In the genomic region with DNA sequence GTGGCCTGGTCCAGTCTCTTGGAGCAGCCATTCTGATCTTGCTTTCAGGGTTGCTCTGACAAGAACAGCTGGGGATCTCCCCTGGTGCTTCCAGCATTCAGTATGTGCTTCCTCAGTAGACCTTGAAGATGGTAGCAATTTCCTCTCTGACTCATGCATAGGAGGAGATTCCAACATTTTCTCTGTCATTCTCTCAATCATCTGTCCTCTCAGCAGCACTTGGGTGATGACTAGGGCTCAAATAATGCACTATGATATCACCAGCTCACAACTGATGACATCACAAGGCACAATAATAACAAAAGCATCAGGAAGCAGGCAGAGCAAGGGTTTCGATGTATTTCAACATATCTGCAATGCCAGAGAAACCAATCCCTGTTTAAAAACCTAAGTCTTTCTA, we compare ENCODE assay signal across 9 cellular contexts. TPM values are rescaled to one million over a fixed set of nuclear protein-coding genes. Genes with fewer than 3 reads are reported as not detected.
DNase-seq lines count a peak whose midpoint lies in the region; ATAC-seq and TF ChIP-seq lines count a peak whose summit lies in the region.
"Had no signal": no experiment of that assay in that cellular context is flagged by ENCODE, and none has a peak within 500 bp of the region (broad histone marks: within the 10 kb centered on the region; RNA-seq: fewer than 3 reads in every experiment).

No MANE protein-coding gene starts in this region.

- peaks cover 4% of the 10 kb centered on the region for H3F3A ChIP-seq in MM.1S (ENCODE audit: insufficient read depth, low read length)

- H3K4me1 ChIP-seq in OCI-LY3 (ENCODE audit: low read length) (peaks cover 66% of the 10 kb centered on the region), MM.1S (ENCODE audit: low read length) (peaks cover 8% of the 10 kb centered on the region), uterus (no peaks in the 10 kb centered on the region)
- no peaks in the 10 kb centered on the region for H3K4me1 ChIP-seq in effector memory CD4-positive, alpha-beta T cell (ENCODE audit: control insufficient read depth, insufficient read depth, low read length, poor library complexity, severe bottlenecking)

- H3K27me3 ChIP-seq in OCI-LY3 (ENCODE audit: low read depth, low read length) (no peaks in the 10 kb centered on the region), MM.1S (replicated peaks; ENCODE audit: insufficient read depth, low read length) (no peaks in the 10 kb centered on the region), uterus (no peaks in the 10 kb centered on the region)
- H3K27me3 ChIP-seq in effector memory CD4-positive, alpha-beta T cell (replicated peaks; ENCODE audit: control insufficient read depth, insufficient read depth, low read length, poor library complexity, severe bottlenecking), result no peaks in the 10 kb centered on the region

- H3K9ac ChIP-seq in OCI-LY3 (ENCODE audit: low read length), result peak overlapping the region; percentile 50
- H3K9ac ChIP-seq in MM.1S (ENCODE audit: low read length), result no peak overlapping the region

- no peaks in the 10 kb centered on the region for H3K79me2 ChIP-seq in OCI-LY3 (ENCODE audit: low read length)
- no peaks in the 10 kb centered on the region for H3K79me2 ChIP-seq in MM.1S (ENCODE audit: low read length)

- intact Hi-C loops in uterus (cut with DNase I; ENCODE audit: low total_unique reads), result loop anchor here (10.0 kb wide), 1 partner anchor 1097 kb away; no protein-coding TSS in a partner anchor

- peak overlapping the region; percentile 69 for H2AFZ ChIP-seq in OCI-LY3 (ENCODE audit: low read depth, low read length)
- H2AFZ ChIP-seq in MM.1S (ENCODE audit: low read length), result no peak overlapping the region

- peak overlapping the region; percentile 61 for H3K27ac ChIP-seq in OCI-LY3 (ENCODE audit: low read length)
- no peak overlapping the region for H3K27ac ChIP-seq in MM.1S (ENCODE audit: low read length)
- H3K27ac ChIP-seq in uterus, result no peak overlapping the region
- H3K27ac ChIP-seq in effector memory CD4-positive, alpha-beta T cell (ENCODE audit: insufficient read depth, low read length, poor library complexity, severe bottlenecking), result no peak overlapping the region
- H3K27ac ChIP-seq: HL-60 had no signal

- H3K36me3 ChIP-seq in OCI-LY3 (replicated peaks; ENCODE audit: low read depth, low read length), result peaks cover 6% of the 10 kb centered on the region
- H3K36me3 ChIP-seq in MM.1S (replicated peaks; ENCODE audit: insufficient read depth, low read length), result no peaks in the 10 kb centered on the region
- H3K36me3 ChIP-seq in uterus, result no peaks in the 10 kb centered on the region
- no peaks in the 10 kb centered on the region for H3K36me3 ChIP-seq in effector memory CD4-positive, alpha-beta T cell (ENCODE audit: control insufficient read depth, insufficient read depth, low read length)

- no peaks in the 10 kb centered on the region for H3K9me2 ChIP-seq in MM.1S (replicated peaks; ENCODE audit: insufficient read depth, low read length)

- peak overlapping the region; percentile 2; the same call in 1 of the 2 replicates for H3K4me3 ChIP-seq in OCI-LY3 (ENCODE audit: low read length)
- H3K4me3 ChIP-seq in MM.1S (ENCODE audit: low read length), result no peak overlapping the region
- H3K4me3 ChIP-seq in uterus, result no peak overlapping the region
- no peak overlapping the region for H3K4me3 ChIP-seq in effector memory CD4-positive, alpha-beta T cell (ENCODE audit: insufficient read depth, low read depth, low read length, poor library complexity, severe bottlenecking)

- peak overlapping the region; percentile 53 for H3K4me2 ChIP-seq in OCI-LY3 (ENCODE audit: low read length)
- no peak overlapping the region for H3K4me2 ChIP-seq in MM.1S (ENCODE audit: low read depth, low read length)

- DNase-seq in CD1c-positive myeloid dendritic cell (ENCODE audit: extremely low spot score), result peak; percentile 47
- peak; percentile 56 for DNase-seq in hepatic stellate cell (ENCODE audit: low spot score)
- no peak for DNase-seq in MM.1S
- no peak for DNase-seq in GM20000 (ENCODE audit: low spot score)
- DNase-seq in uterus, result no peak
- DNase-seq in effector memory CD4-positive, alpha-beta T cell, result no peak

- H4K20me1 ChIP-seq in OCI-LY3 (ENCODE audit: insufficient read depth, low read length) (no peaks in the 10 kb centered on the region), MM.1S (ENCODE audit: insufficient read depth, low read length) (no peaks in the 10 kb centered on the region)

- ATAC-seq in GM21723 (IDR thresholded peaks at IDR 0.05; ENCODE audit: unreplicated experiment), result peak; percentile 52

- no peak for TF ChIP-seq POLR2A in uterus (IDR thresholded peaks at IDR 0.05)

- peaks cover 6% of the 10 kb centered on the region; the same call in 1 of the 2 replicates for H3K9me3 ChIP-seq in OCI-LY3 (ENCODE audit: insufficient read depth, low read length)
- H3K9me3 ChIP-seq in MM.1S (replicated peaks; ENCODE audit: insufficient read depth, low read length), result no peaks in the 10 kb centered on the region
- H3K9me3 ChIP-seq in uterus, result no peaks in the 10 kb centered on the region
- H3K9me3 ChIP-seq in effector memory CD4-positive, alpha-beta T cell (ENCODE audit: control insufficient read depth, low read length), result no peaks in the 10 kb centered on the region

- no peak for TF ChIP-seq CTCF in OCI-LY3 (IDR thresholded peaks at IDR 0.05; ENCODE audit: low read depth, low read length)
- TF ChIP-seq CTCF in MM.1S (IDR thresholded peaks at IDR 0.05; ENCODE audit: low read length), result no peak
- TF ChIP-seq CTCF in GM20000 (IDR thresholded peaks at IDR 0.05; ENCODE audit: extremely low read depth, missing control alignments), result no peak
- TF ChIP-seq CTCF in uterus (IDR thresholded peaks at IDR 0.05), result no peak

RNA-seq across cellular contexts. Expression of gene NFKBIZ, which starts 52.7 kb away (rescaled TPM):
- total RNA-seq in uterus, result 100 to 1,000 TPM in 1 of 4 donors, 10 to 100 TPM in 3; 10.2 to 119 (median 58.9) TPM

Comparison
In these comparisons a context has a peak if more than half of its experiments do, and no peak if none do; other contexts are left out.
1. DNase-seq: peak in CD1c-positive myeloid dendritic cell (single experiment) and hepatic stellate cell (single experiment); none in MM.1S (single experiment), GM20000 (single experiment), uterus (0 of 2) and effector memory CD4-positive, alpha-beta T cell (0 of 3).